Comparison of ENCODE assay signal across 9 cellular contexts in the genomic region with DNA sequence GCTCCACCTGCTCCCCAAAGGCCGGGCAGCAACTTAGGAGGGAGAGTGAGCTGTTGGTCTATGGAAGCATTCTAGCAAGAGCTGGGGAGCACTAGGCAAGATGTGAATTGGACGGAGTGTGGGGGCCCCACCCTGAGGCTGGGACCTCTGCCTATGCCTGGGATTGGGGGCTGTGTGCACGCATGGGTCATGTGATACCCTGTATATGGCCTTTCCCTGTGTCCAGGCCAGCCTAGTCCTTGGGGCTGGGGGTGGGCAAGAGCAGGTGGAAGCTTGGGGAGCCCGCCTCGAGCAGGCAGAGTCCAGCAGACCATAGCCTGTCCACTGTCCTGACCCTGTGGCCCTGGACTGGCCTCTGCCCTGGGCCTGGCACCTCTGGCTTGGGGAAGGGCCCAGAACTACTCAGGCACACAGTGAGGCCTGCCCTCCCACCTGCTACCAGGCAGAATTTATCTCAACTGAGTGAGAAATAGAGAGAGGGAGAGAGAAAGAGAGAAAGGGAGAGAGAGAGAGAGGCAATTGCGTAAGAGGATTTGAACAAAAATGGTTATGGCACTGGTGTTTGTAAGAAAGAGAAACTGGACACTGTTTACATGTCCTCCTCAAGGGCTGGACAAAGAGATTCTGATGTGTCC. TPM values are rescaled to one million over a fixed set of nuclear protein-coding genes. Genes with fewer than 3 reads are reported as not detected.
DNase-seq lines count a peak whose midpoint lies in the region; TF ChIP-seq lines count a peak whose summit lies in the region.
"Had no signal": no experiment of that assay in that cellular context is flagged by ENCODE, and none has a peak within 500 bp of the region (broad histone marks: within the 10 kb centered on the region; RNA-seq: fewer than 3 reads in every experiment).

No MANE protein-coding gene starts in this region.

- DNase-seq in ACHN (peak; percentile 43), OCI-M1 (lab: John Stamatoyannopoulos, UW) (peak; percentile 88), fibroblast of mammary gland (ENCODE audit: low read depth) (peak; percentile 50), neuronal stem cell (ENCODE audit: low spot score) (no peak), cerebellar cortex (ENCODE audit: low spot score) (no peak), DMS153 treated with DMSO at 0.1 percent for 48 hours (lab: John Stamatoyannopoulos, UW; ENCODE audit: unreplicated experiment) (no peak), amniotic stem cell (lab: John Stamatoyannopoulos, UW) (no peak)
- no peak for DNase-seq in stimulated activated CD8-positive, alpha-beta memory T cell treated with anti-CD3 and anti-CD28 coated beads, Interleukin-4, amount 100 ng/mL, for 48 hours

- H2AFZ ChIP-seq in neuronal stem cell (ENCODE audit: low read length), result peak overlapping the region; percentile 87

- no peak overlapping the region for H2BK5ac ChIP-seq in neuronal stem cell (ENCODE audit: low read length)

- no peak overlapping the region for H3K9ac ChIP-seq in neuronal stem cell (ENCODE audit: low read depth, low read length, poor library complexity)

- no peaks in the 10 kb centered on the region for H3K36me3 ChIP-seq in neuronal stem cell (replicated peaks in 1 of 2; ENCODE audit: control insufficient read depth in 2 of 2, insufficient read depth in 2 of 2, low read length in 2 of 2)

- no peak overlapping the region for H3K4me2 ChIP-seq in neuronal stem cell (ENCODE audit: insufficient read depth, low read length, poor library complexity, severe bottlenecking)

- WGBS in neuronal stem cell (ENCODE audit: extremely low coverage in 2 of 2, insufficient read length in 2 of 2, insufficient replicate concordance in 1 of 2), 2 donors, result no CpG with 5 or more reads among the region's 6 CpGs

- no peak overlapping the region for H2AK5ac ChIP-seq in neuronal stem cell (ENCODE audit: low read depth, low read length)

- H3K9me3 ChIP-seq in neuronal stem cell (replicated peaks in 1 of 2; ENCODE audit: control insufficient read depth in 2 of 2, insufficient read depth in 1 of 2, low read depth in 1 of 2, low read length in 2 of 2), result no peaks in the 10 kb centered on the region

- H3K14ac ChIP-seq in neuronal stem cell (ENCODE audit: low read length), result no peak overlapping the region

- no peak overlapping the region for H3K27ac ChIP-seq in neuronal stem cell (replicated peaks; ENCODE audit: low read length)

- in situ Hi-C loops in ACHN (cut with HindIII; ENCODE audit: low pct_ligation_motif_present, low pct_unique_long_range_greater_than_20kb, low sequenced_read_pairs), result loop anchor here (5.0 kb wide), 1 partner anchor 38 kb away; the partner anchor contains the start of gene CES2

- H4K91ac ChIP-seq in neuronal stem cell (ENCODE audit: low read depth, low read length, poor library complexity), result no peak overlapping the region

- H3K79me1 ChIP-seq in neuronal stem cell (ENCODE audit: low read depth, low read length), result no peaks in the 10 kb centered on the region

- peak overlapping the region; percentile 17 for H3K4ac ChIP-seq in neuronal stem cell (ENCODE audit: low read length)

- H3K4me1 ChIP-seq in neuronal stem cell (ENCODE audit: control insufficient read depth in 2 of 2, insufficient read depth in 1 of 2, low read depth in 1 of 2, low read length in 2 of 2), result peaks cover 6 to 20% of the 10 kb centered on the region in 2 donors

- no peak overlapping the region for H2BK12ac ChIP-seq in neuronal stem cell (ENCODE audit: low read length)

- H4K8ac ChIP-seq in neuronal stem cell (ENCODE audit: low read depth, low read length), result no peak overlapping the region

- peak overlapping the region; percentile 58 for H3K23ac ChIP-seq in neuronal stem cell (ENCODE audit: low read depth, low read length, poor library complexity)

- no peak for TF ChIP-seq CTCF in fibroblast of mammary gland (conservative IDR thresholded peaks at IDR 0.05; ENCODE audit: control insufficient read depth, insufficient read depth, low read depth, low read length)

- no peak overlapping the region for H3K18ac ChIP-seq in neuronal stem cell (ENCODE audit: low read length)

- peaks cover 0 to 19% (median 0%) of the 10 kb centered on the region in 3 experiments for H3K27me3 ChIP-seq in neuronal stem cell (ENCODE audit: control insufficient read depth in 3 of 3, insufficient read depth in 3 of 3, low read depth in 1 of 3, low read length in 3 of 3)

- no peak overlapping the region for H2BK15ac ChIP-seq in neuronal stem cell (ENCODE audit: low read length)

- no peak overlapping the region for H2BK120ac ChIP-seq in neuronal stem cell (ENCODE audit: low read depth, low read length)

- H3K4me3 ChIP-seq in fibroblast of mammary gland (ENCODE audit: control insufficient read depth, low read depth, low read length), result no peak overlapping the region
- H3K4me3 ChIP-seq in neuronal stem cell (ENCODE audit: low read length in 2 of 2), result no peak overlapping the region

RNA-seq across cellular contexts. Expression of gene PDP2, which starts 19.1 kb away (rescaled TPM):
- 8.3 TPM for polyA plus RNA-seq in neuronal stem cell (2013, experiment 1 of 2)
- 8.8 TPM for polyA plus RNA-seq in neuronal stem cell (2013, experiment 2 of 2)

RNA-seq across cellular contexts. Expression of gene CDH16, which starts 19.3 kb away (rescaled TPM):
- not detected for polyA plus RNA-seq in neuronal stem cell (2013, experiment 1 of 2)
- not detected for polyA plus RNA-seq in neuronal stem cell (2013, experiment 2 of 2)
- polyA plus RNA-seq: IgD-negative memory B cell had no signal

RNA-seq across cellular contexts. Expression of gene RRAD, which starts 25.9 kb away (rescaled TPM):
- polyA plus RNA-seq in neuronal stem cell (2013, experiment 1 of 2), result 0.32 TPM
- 0.30 TPM for polyA plus RNA-seq in neuronal stem cell (2013, experiment 2 of 2)
- polyA plus RNA-seq: IgD-negative memory B cell had no signal

RNA-seq across cellular contexts. Expression of gene CIAO2B, which starts 34.8 kb away (rescaled TPM):
- polyA plus RNA-seq in neuronal stem cell (2013, experiment 1 of 2), result 93.4 TPM
- polyA plus RNA-seq in neuronal stem cell (2013, experiment 2 of 2), result 91.2 TPM

RNA-seq across cellular contexts. Expression of gene CES2, which starts 35.9 kb away (rescaled TPM):
- polyA plus RNA-seq in neuronal stem cell (2013, experiment 1 of 2), result 14.6 TPM
- 15.0 TPM for polyA plus RNA-seq in neuronal stem cell (2013, experiment 2 of 2)

Comparison
In these comparisons a context has a peak if more than half of its experiments do, and no peak if none do; other contexts are left out.
1. DNase-seq: peak in ACHN (single experiment), OCI-M1 (single experiment) and fibroblast of mammary gland (single experiment); none in neuronal stem cell (single experiment), cerebellar cortex (single experiment), stimulated activated CD8-positive, alpha-beta memory T cell treated with anti-CD3 and anti-CD28 coated beads, Interleukin-4, amount 100 ng/mL, for 48 hours (single experiment), DMS153 treated with DMSO at 0.1 percent for 48 hours (single experiment) and amniotic stem cell (single experiment).